Comparison of ENCODE assay signal across 38 cellular contexts in genomic region chr12:8471093-8471492, GRCh38. TPM values are rescaled to one million over a fixed set of nuclear protein-coding genes. Genes with fewer than 3 reads are reported as not detected.
"Had no signal": no experiment of that assay in that cellular context is flagged by ENCODE, and none has a peak within 500 bp of the region (broad histone marks: within the 10 kb centered on the region; RNA-seq: fewer than 3 reads in every experiment).

No MANE protein-coding gene starts in this region.

- ATAC-seq: activated naive CD4-positive, alpha-beta T cell treated with anti-CD3 and anti-CD28 coated beads, Interleukin-2, amount 50 U/mL, for 72 hours; activated naive CD8-positive, alpha-beta T cell treated with anti-CD3 and anti-CD28 coated beads, Interleukin-2, amount 50 U/mL, for 24 hours; activated T-cell treated with anti-CD3 and anti-CD28 coated beads, Interleukin-2, amount 50 U/mL, for 4 hours; activated T-cell treated with anti-CD3 and anti-CD28 coated beads, Interleukin-2, amount 50 U/mL, for 72 hours; activated T-helper 17 cell treated with anti-CD3 and anti-CD28 coated beads, Interleukin-2, amount 50 U/mL, for 72 hours; body of pancreas had no signal

- DNase-seq: activated effector memory CD4-positive, alpha-beta T cell treated with anti-CD3 and anti-CD28 coated beads, Interleukin-2, amount 50 U/mL, for 16 hours; activated effector memory CD4-positive, alpha-beta T cell treated with Interleukin-2 at 50 U/mL for 16 hours; activated gamma-delta T cell; activated gamma-delta T cell treated with Interleukin-2 at 50 U/mL for 16 hours; activated naive CD4-positive, alpha-beta T cell; activated naive CD4-positive, alpha-beta T cell treated with anti-CD3 and anti-CD28 coated beads for 36 hours; activated naive CD4-positive, alpha-beta T cell treated with anti-CD3 and anti-CD28 coated beads, Interleukin-2, amount 10 ng/mL, durations not matched to agents 7 days and 5 days; activated naive CD4-positive, alpha-beta T cell treated with anti-CD3 and anti-CD28 coated beads, Interleukin-2, amount 50 U/mL, for 16 hours; activated naive CD4-positive, alpha-beta T cell treated with Interleukin-2 at 50 U/mL for 16 hours; activated naive CD8-positive, alpha-beta T cell treated with anti-CD3 and anti-CD28 coated beads for 36 hours; activated naive CD8-positive, alpha-beta T cell treated with anti-CD3 and anti-CD28 coated beads, Interleukin-2, amount 10 ng/mL, durations not matched to agents 7 days and 5 days; activated naive CD8-positive, alpha-beta T cell treated with anti-CD3 and anti-CD28 coated beads, Interleukin-2, amount 50 U/mL, for 24 hours; activated T-cell treated with anti-CD3 and anti-CD28 coated beads, Interleukin-2, amount 50 U/mL, for 4 hours; activated T-cell treated with anti-CD3 and anti-CD28 coated beads, Interleukin-2, amount 50 U/mL, for 48 hours; activated T-cell treated with anti-CD3 and anti-CD28 coated beads, Interleukin-2, amount 50 U/mL, for 72 hours; adrenal gland; amniotic stem cell; amygdala; anterior cingulate cortex; aorta; body of pancreas; brain microvascular endothelial cell; caudate nucleus; central memory CD4-positive, alpha-beta T cell; cerebellar nuclear complex had no signal

- H3K27me3 ChIP-seq: adrenal gland, ascending aorta, body of pancreas, brain microvascular endothelial cell, breast epithelium, cardiac muscle cell had no signal

- FAIRE-seq: astrocyte, bronchial epithelial cell, colon had no signal

- H3K4me1 ChIP-seq: adrenal gland, ascending aorta, body of pancreas, breast epithelium had no signal

- H3K4me3 ChIP-seq: adrenal gland, ascending aorta, body of pancreas, breast epithelium, cardiac muscle cell had no signal

- H3K27ac ChIP-seq: adrenal gland, ascending aorta, body of pancreas, brain microvascular endothelial cell, breast epithelium, cardiac muscle cell had no signal

- H3K36me3 ChIP-seq: adrenal gland, ascending aorta, brain microvascular endothelial cell, breast epithelium, cardiac muscle cell had no signal

- H3K9me3 ChIP-seq: ascending aorta, body of pancreas had no signal

RNA-seq across cellular contexts. Expression of gene CLEC6A, which starts 15.3 kb away (rescaled TPM):
- total RNA-seq: activated naive CD4-positive, alpha-beta T cell treated with anti-CD3 and anti-CD28 coated beads for 36 hours; activated naive CD4-positive, alpha-beta T cell treated with anti-CD3 and anti-CD28 coated beads, Interleukin-2, amount 50 U/mL, for 72 hours; activated naive CD8-positive, alpha-beta T cell treated with anti-CD3 and anti-CD28 coated beads for 36 hours; activated naive CD8-positive, alpha-beta T cell treated with anti-CD3 and anti-CD28 coated beads, Interleukin-2, amount 10 ng/mL, durations not matched to agents 7 days and 5 days; activated T-cell treated with anti-CD3 and anti-CD28 coated beads, Interleukin-2, amount 50 U/mL, for 4 hours; activated T-cell treated with anti-CD3 and anti-CD28 coated beads, Interleukin-2, amount 50 U/mL, for 72 hours; activated T-helper 1 cell treated with anti-CD3 and anti-CD28 coated beads, Interleukin-12 subunit alpha, Interleukin-12 subunit beta, Interleukin-2, Interleukin-4 antibody, amounts not matched to agents 30 ng/mL and 10 ng/mL and 1 ng/mL, durations not matched to agents 14 hours and 24 hours and 36 hours; activated T-helper 17 cell treated with anti-CD3 and anti-CD28 coated beads, Interleukin-2, amount 50 U/mL, for 72 hours; activated T-helper 2 cell treated with anti-CD3 and anti-CD28 coated beads, Interferon-gamma antibody, Interleukin-2, Interleukin-4, amounts not matched to agents 10 μg/mL and 5 μg/mL and 100 μg/mL, durations not matched to agents 14 hours and 24 hours and 36 hours; adrenal gland; aorta; ascending aorta; astrocyte; body of pancreas; breast epithelium; cardiac septum; cerebellum; chondrocyte had no signal
- polyA plus RNA-seq: adrenal gland, aorta, cardiac muscle cell had no signal

RNA-seq across cellular contexts. Expression of gene CLEC4D, which starts 42.2 kb away (rescaled TPM):
- total RNA-seq: activated naive CD4-positive, alpha-beta T cell treated with anti-CD3 and anti-CD28 coated beads for 36 hours; activated naive CD4-positive, alpha-beta T cell treated with anti-CD3 and anti-CD28 coated beads, Interleukin-2, amount 50 U/mL, for 72 hours; activated naive CD8-positive, alpha-beta T cell treated with anti-CD3 and anti-CD28 coated beads for 36 hours; activated naive CD8-positive, alpha-beta T cell treated with anti-CD3 and anti-CD28 coated beads, Interleukin-2, amount 10 ng/mL, durations not matched to agents 7 days and 5 days; activated T-cell treated with anti-CD3 and anti-CD28 coated beads, Interleukin-2, amount 50 U/mL, for 4 hours; activated T-cell treated with anti-CD3 and anti-CD28 coated beads, Interleukin-2, amount 50 U/mL, for 72 hours; activated T-helper 1 cell treated with anti-CD3 and anti-CD28 coated beads, Interleukin-12 subunit alpha, Interleukin-12 subunit beta, Interleukin-2, Interleukin-4 antibody, amounts not matched to agents 30 ng/mL and 10 ng/mL and 1 ng/mL, durations not matched to agents 14 hours and 24 hours and 36 hours; activated T-helper 17 cell treated with anti-CD3 and anti-CD28 coated beads, Interleukin-2, amount 50 U/mL, for 72 hours; activated T-helper 2 cell treated with anti-CD3 and anti-CD28 coated beads, Interferon-gamma antibody, Interleukin-2, Interleukin-4, amounts not matched to agents 10 μg/mL and 5 μg/mL and 100 μg/mL, durations not matched to agents 14 hours and 24 hours and 36 hours; ascending aorta; astrocyte; body of pancreas; bronchial epithelial cell; cerebellum; chondrocyte had no signal
- polyA plus RNA-seq: cardiac muscle cell had no signal
